Comparison of ENCODE assay signal across 8 cellular contexts in genomic region chr22:30605449-30606110, GRCh38. TPM values are rescaled to one million over a fixed set of nuclear protein-coding genes. Genes with fewer than 3 reads are reported as not detected.
A peak's percentile ranks its signal among the peaks of the same experiment; 100 is the strongest.
DNase-seq lines count a peak whose midpoint lies in the region; ATAC-seq and TF ChIP-seq lines count a peak whose summit lies in the region.

No MANE protein-coding gene starts in this region.

- TF ChIP-seq EP300 in suprapubic skin (IDR thresholded peaks at IDR 0.05) = no peak

- no peak for TF ChIP-seq POLR2A in suprapubic skin (IDR thresholded peaks at IDR 0.05)

- TF ChIP-seq CTCF in mucosa of descending colon (IDR thresholded peaks at IDR 0.05) (peak; percentile 35), suprapubic skin (IDR thresholded peaks at IDR 0.05) (peak; percentile 32 to 68)

- 17% methylated on average over 8 of the region's 9 CpGs for WGBS in suprapubic skin

- H3K36me3 Mint-ChIP-seq in activated CD4-positive, alpha-beta T cell treated with anti-CD3 and anti-CD28 coated beads for 36 hours (ENCODE audit: low read depth) = no peaks in the 10 kb centered on the region

- H3K4me1 ChIP-seq in mucosa of descending colon (ENCODE audit: low read depth) (peaks cover 54% of the 10 kb centered on the region), suprapubic skin (peaks cover 48% of the 10 kb centered on the region)

- H3K27ac ChIP-seq in suprapubic skin = no peak overlapping the region

- intact Hi-C loops in activated CD4-positive, alpha-beta T cell treated with anti-CD3 and anti-CD28 coated beads for 36 hours (cut with DNase I, micrococcal nuclease) = loop anchor here in 1 of 2 experiments (1.0 to 10.0 kb wide), 2 partner anchors 13 to 211 kb away; partner anchors contain the start of gene SEC14L2
- intact Hi-C loops in mucosa of descending colon (cut with DNase I, micrococcal nuclease) = no loop called here

- H3K4me1 Mint-ChIP-seq in activated CD4-positive, alpha-beta T cell treated with anti-CD3 and anti-CD28 coated beads for 36 hours = peaks cover 30% of the 10 kb centered on the region

- DNase-seq in NCI-H2171 treated with DMSO at 0.1 percent for 48 hours (lab: John Stamatoyannopoulos, UW) = peak; percentile 18
- DNase-seq in NCI-H2171 (lab: John Stamatoyannopoulos, UW) = no peak
- peak; percentile 55 for DNase-seq in NCI-H2227 (lab: John Stamatoyannopoulos, UW; ENCODE audit: unreplicated experiment)
- DNase-seq in activated CD4-positive, alpha-beta T cell treated with anti-CD3 and anti-CD28 coated beads for 36 hours = peak; percentile 70
- peak; percentile 15 for DNase-seq in effector CD4-positive, alpha-beta T cell
- peak in 2 of 3 donors; percentile 75 to 79 for DNase-seq in mucosa of descending colon
- DNase-seq in suprapubic skin (ENCODE audit: low spot score in 2 of 2) = no peak

- H3K9me3 Mint-ChIP-seq in activated CD4-positive, alpha-beta T cell treated with anti-CD3 and anti-CD28 coated beads for 36 hours (ENCODE audit: low read depth) = no peaks in the 10 kb centered on the region

- peaks cover 2% of the 10 kb centered on the region for H3K27me3 Mint-ChIP-seq in activated CD4-positive, alpha-beta T cell treated with anti-CD3 and anti-CD28 coated beads for 36 hours

- no peaks in the 10 kb centered on the region for H3K27me3 ChIP-seq in suprapubic skin

- H3K9me3 ChIP-seq in mucosa of descending colon (no peaks in the 10 kb centered on the region), suprapubic skin (no peaks in the 10 kb centered on the region)

- peak; percentile 24 for ATAC-seq in activated CD4-positive, alpha-beta T cell treated with anti-CD3 and anti-CD28 coated beads for 36 hours
- peak; percentile 31 for ATAC-seq in mucosa of descending colon
- ATAC-seq in HG02840 (IDR thresholded peaks at IDR 0.05; ENCODE audit: low FRiP score, unreplicated experiment) = no peak

- H3K4me3 Mint-ChIP-seq in activated CD4-positive, alpha-beta T cell treated with anti-CD3 and anti-CD28 coated beads for 36 hours = no peak overlapping the region

- CTCF ChIA-PET in activated CD4-positive, alpha-beta T cell treated with anti-CD3 and anti-CD28 coated beads for 36 hours (lab: Charles Lee) = interaction anchor here (0.8 to 2.3 kb wide), 7 partner anchors 12 to 153 kb away, joined by 3 to 8 read pairs (median 4); partner anchors contain the start of gene PES1

- POLR2A ChIA-PET in activated CD4-positive, alpha-beta T cell treated with anti-CD3 and anti-CD28 coated beads for 36 hours (lab: Charles Lee) = no interaction called here

- no peak overlapping the region for H3K4me3 ChIP-seq in mucosa of descending colon
- peak overlapping the region; percentile 73 for H3K4me3 ChIP-seq in suprapubic skin

- no peaks in the 10 kb centered on the region for H3K36me3 ChIP-seq in mucosa of descending colon (ENCODE audit: low read depth)
- H3K36me3 ChIP-seq in suprapubic skin = no peaks in the 10 kb centered on the region

- no peak overlapping the region for H3K27ac Mint-ChIP-seq in activated CD4-positive, alpha-beta T cell treated with anti-CD3 and anti-CD28 coated beads for 36 hours

RNA-seq across cellular contexts. Expression of gene TCN2, which starts 1.4 kb away (rescaled TPM):
- under 1 TPM; 0.12 to 0.32 TPM for total RNA-seq in activated CD4-positive, alpha-beta T cell treated with anti-CD3 and anti-CD28 coated beads for 36 hours
- total RNA-seq in mucosa of descending colon = 10 to 100 TPM; 23.3 to 43.7 (median 40.2) TPM
- 10 to 100 TPM in 2 of 4 donors, 1 to 10 TPM in 2; 4.9 to 24.2 (median 11.0) TPM for total RNA-seq in suprapubic skin

RNA-seq across cellular contexts. Expression of gene PES1, which starts 13.9 kb away (rescaled TPM):
- total RNA-seq in activated CD4-positive, alpha-beta T cell treated with anti-CD3 and anti-CD28 coated beads for 36 hours = 100 to 1,000 TPM; 134 to 137 TPM
- 10 to 100 TPM; 46.2 to 54.3 (median 48.5) TPM for total RNA-seq in mucosa of descending colon
- total RNA-seq in suprapubic skin = 10 to 100 TPM; 46.7 to 59.9 (median 53.1) TPM

RNA-seq across cellular contexts. Expression of gene SLC35E4, which starts 30.0 kb away (rescaled TPM):
- total RNA-seq in activated CD4-positive, alpha-beta T cell treated with anti-CD3 and anti-CD28 coated beads for 36 hours = 1 to 10 TPM; 3.6 to 4.3 TPM
- total RNA-seq in mucosa of descending colon = 1 to 10 TPM; 5.0 to 8.5 (median 7.6) TPM
- 10 to 100 TPM; 17.0 to 20.3 (median 18.8) TPM for total RNA-seq in suprapubic skin

RNA-seq across cellular contexts. Expression of gene GAL3ST1, which starts 31.1 kb away (rescaled TPM):
- total RNA-seq in activated CD4-positive, alpha-beta T cell treated with anti-CD3 and anti-CD28 coated beads for 36 hours = not detected
- total RNA-seq in mucosa of descending colon (10 to 100 TPM in 2 of 3 donors, 1 to 10 TPM in 1; 7.9 to 15.9 (median 10.1) TPM), suprapubic skin (1 to 10 TPM; 1.2 to 3.7 (median 2.4) TPM)

RNA-seq across cellular contexts. Expression of gene SEC14L6, which starts 59.0 kb away (rescaled TPM):
- not detected for total RNA-seq in activated CD4-positive, alpha-beta T cell treated with anti-CD3 and anti-CD28 coated beads for 36 hours
- total RNA-seq in mucosa of descending colon (under 1 TPM in 2 of 3 donors, not detected in 1; 0.26 to 0.47 TPM), suprapubic skin (100 to 1,000 TPM in 1 of 4 donors, 10 to 100 TPM in 3; 15.2 to 105 (median 41.4) TPM)

Comparison
In these comparisons a context has a peak if more than half of its experiments do, and no peak if none do; other contexts are left out.
1. DNase-seq: peak in NCI-H2171 treated with DMSO at 0.1 percent for 48 hours (single experiment), NCI-H2227 (single experiment), activated CD4-positive, alpha-beta T cell treated with anti-CD3 and anti-CD28 coated beads for 36 hours (single experiment), effector CD4-positive, alpha-beta T cell (single experiment) and mucosa of descending colon (2 of 3); none in NCI-H2171 (single experiment) and suprapubic skin (0 of 2).
2. RNA of gene TCN2, which starts 1.4 kb away (total RNA-seq): 23.3 to 43.7 TPM in mucosa of descending colon and 4.9 to 24.2 TPM in suprapubic skin; 0.12 to 0.32 TPM in activated CD4-positive, alpha-beta T cell treated with anti-CD3 and anti-CD28 coated beads for 36 hours; every median in the first group is over 4 times any median in the second.